11 cellular contexts compared by ENCODE assay signal in the genomic region with DNA sequence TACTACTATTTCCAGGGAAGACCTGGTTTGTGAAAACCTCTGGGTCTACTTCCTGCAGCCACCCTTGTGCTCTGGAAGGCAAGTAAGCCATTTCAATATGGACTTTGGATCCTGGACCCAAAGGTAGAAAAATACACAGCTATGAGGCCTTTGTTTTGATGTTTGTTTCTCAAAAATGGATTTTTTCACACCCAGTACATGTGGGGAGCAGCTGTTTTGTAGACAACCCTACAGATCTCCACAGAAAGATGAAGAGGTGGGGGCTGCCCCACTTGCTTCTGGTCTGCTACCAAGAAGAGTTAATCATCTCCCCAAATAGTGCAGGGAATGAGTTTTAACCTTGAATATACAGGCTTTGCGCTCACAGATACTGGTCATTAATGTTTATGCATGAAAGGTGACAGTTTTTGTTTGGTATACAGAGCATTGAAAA. TPM values are rescaled to one million over a fixed set of nuclear protein-coding genes. Genes with fewer than 3 reads are reported as not detected.
A peak's percentile ranks its signal among the peaks of the same experiment; 100 is the strongest.
DNase-seq lines count a peak whose midpoint lies in the region; ATAC-seq and TF ChIP-seq lines count a peak whose summit lies in the region.
"Had no signal": no experiment of that assay in that cellular context is flagged by ENCODE, and none has a peak within 500 bp of the region (broad histone marks: within the 10 kb centered on the region; RNA-seq: fewer than 3 reads in every experiment).

No MANE protein-coding gene starts in this region.

- H3K4me1 Mint-ChIP-seq in chondrocyte (ENCODE audit: low read depth): peaks cover 62% of the 10 kb centered on the region

- ATAC-seq in GM18858 (IDR thresholded peaks at IDR 0.05; ENCODE audit: unreplicated experiment) (peak; percentile 75), HG03060 (IDR thresholded peaks at IDR 0.05; ENCODE audit: low read depth, unreplicated experiment) (peak; percentile 61)
- ATAC-seq: right cardiac atrium had no signal

- H3K27me3 ChIP-seq in WERI-Rb-1 (ENCODE audit: insufficient read depth, low read depth, severe bottlenecking): no peaks in the 10 kb centered on the region
- H3K27me3 ChIP-seq: esophagus muscularis mucosa had no signal

- no peaks in the 10 kb centered on the region for H3K36me3 ChIP-seq in WERI-Rb-1
- H3K36me3 ChIP-seq: esophagus muscularis mucosa had no signal

- H3K4me3 ChIP-seq in WERI-Rb-1 (ENCODE audit: low read depth, low read length): no peak overlapping the region
- H3K4me3 ChIP-seq: esophagus muscularis mucosa had no signal

- no peaks in the 10 kb centered on the region for H3K27me3 Mint-ChIP-seq in chondrocyte (ENCODE audit: low read depth)

- H3K9me3 ChIP-seq in WERI-Rb-1 (ENCODE audit: severe bottlenecking): no peaks in the 10 kb centered on the region
- H3K9me3 ChIP-seq: esophagus muscularis mucosa had no signal

- TF ChIP-seq CTCF in GM20000 (IDR thresholded peaks at IDR 0.05; ENCODE audit: extremely low read depth, missing control alignments): no peak
- TF ChIP-seq CTCF in chondrocyte (IDR thresholded peaks at IDR 0.05): no peak
- TF ChIP-seq CTCF in WERI-Rb-1 (IDR thresholded peaks at IDR 0.05; ENCODE audit: low read depth, low read length): no peak

- no peak overlapping the region for H3K4me3 Mint-ChIP-seq in chondrocyte (ENCODE audit: unreplicated experiment)

- peak overlapping the region; percentile 93 for H3K27ac Mint-ChIP-seq in chondrocyte (ENCODE audit: unreplicated experiment)

- H3K9me3 Mint-ChIP-seq in chondrocyte (ENCODE audit: low read depth): no peaks in the 10 kb centered on the region

- no peak overlapping the region for H3K27ac ChIP-seq in WERI-Rb-1
- H3K27ac ChIP-seq: esophagus muscularis mucosa had no signal

- intact Hi-C loops in cardiac septum (cut with DNase I): no loop called here

- peak; percentile 59 for DNase-seq in GM20000 (ENCODE audit: low spot score)
- no peak for DNase-seq in chondrocyte (ENCODE audit: low spot score)
- DNase-seq in H4 (ENCODE audit: low spot score): no peak
- DNase-seq in WERI-Rb-1: no peak
- no peak for DNase-seq in NCI-H1092 (lab: John Stamatoyannopoulos, UW)
- no peak for DNase-seq in cardiac septum (ENCODE audit: low spot score)
- DNase-seq: NCI-H446 treated with DMSO at 0.1 percent for 48 hours, right cardiac atrium had no signal

- H3K36me3 Mint-ChIP-seq in chondrocyte (ENCODE audit: low read depth): no peaks in the 10 kb centered on the region

RNA-seq across cellular contexts. Expression of a gene that starts 29.2 kb away (rescaled TPM):
- total RNA-seq in chondrocyte (34.2 to 37.3 TPM (median 34.9 TPM) in 3 replicates), cardiac septum (8.5 TPM)
- 12.0 and 14.4 TPM in 2 replicates for total RNA-seq in H4 (2014; rRNA removed; shearing (Covaris generic))
